8 cellular contexts compared by ENCODE assay signal in the genomic region with DNA sequence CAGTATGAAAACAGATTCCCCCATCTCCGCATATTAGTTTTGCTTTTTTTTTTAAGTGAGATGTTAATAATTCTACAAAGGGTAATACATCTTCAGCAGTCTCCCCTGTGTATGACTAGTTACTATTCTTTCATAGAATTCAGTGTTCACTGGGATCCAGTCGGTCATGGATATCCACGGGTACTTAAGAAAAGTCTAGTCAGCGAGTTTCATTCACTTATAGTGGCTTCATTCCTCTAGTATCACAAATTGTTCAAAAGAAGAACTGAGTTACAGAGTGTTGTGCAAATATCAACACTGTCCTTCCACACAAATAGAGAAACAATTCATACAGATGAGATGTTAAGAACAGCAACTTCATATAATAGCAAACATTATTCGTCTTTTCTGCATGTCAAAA. TPM values are rescaled to one million over a fixed set of nuclear protein-coding genes. Genes with fewer than 3 reads are reported as not detected.
"Had no signal": no experiment of that assay in that cellular context is flagged by ENCODE, and none has a peak within 500 bp of the region (broad histone marks: within the 10 kb centered on the region; RNA-seq: fewer than 3 reads in every experiment).

No MANE protein-coding gene starts in this region.

- H3K4me3 ChIP-seq: GM23338, K562 had no signal

- H2AFZ ChIP-seq: GM23338 had no signal

- DNase-seq: H9, HCEC 1CT, KG1 had no signal

- FAIRE-seq: H54, HTR-8/SVneo, K562 had no signal

- ATAC-seq: GM23338, K562 had no signal

RNA-seq across cellular contexts. Expression of gene BNC2, which starts 35.7 kb away (rescaled TPM):
- total RNA-seq: HT-29, K562 had no signal
- polyA plus RNA-seq: K562 had no signal
